In the genomic region with DNA sequence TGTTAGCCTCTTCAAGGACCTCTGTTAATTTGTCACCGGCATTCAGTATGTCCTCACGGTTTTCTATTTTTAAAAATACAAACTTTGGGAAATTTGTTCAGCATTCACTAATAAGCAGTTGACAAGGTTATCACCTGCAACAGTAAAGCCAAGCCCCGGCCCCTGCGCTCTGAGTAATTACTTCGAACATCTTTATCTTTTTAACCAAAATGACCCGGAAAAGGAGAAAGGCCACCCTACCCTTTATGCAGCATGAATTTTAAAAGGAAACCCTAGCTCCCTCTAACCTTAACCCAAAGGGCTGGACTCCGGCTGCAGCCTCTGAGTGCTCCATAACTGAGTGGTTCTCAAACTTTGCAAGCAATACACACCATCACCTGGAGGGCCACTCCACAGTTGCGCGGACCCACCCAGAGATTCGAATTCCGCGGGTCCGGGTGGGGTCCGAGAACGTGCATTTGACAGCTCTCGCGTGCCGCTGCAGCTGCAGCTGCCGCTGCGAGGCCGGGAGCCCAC, we compare ENCODE assay signal across 8 cellular contexts. TPM values are rescaled to one million over a fixed set of nuclear protein-coding genes. Genes with fewer than 3 reads are reported as not detected.
DNase-seq lines count a peak whose midpoint lies in the region; ATAC-seq and TF ChIP-seq lines count a peak whose summit lies in the region.

No MANE protein-coding gene starts in this region.

- peak overlapping the region; percentile 23 for H3K27ac Mint-ChIP-seq in activated naive CD4-positive, alpha-beta T cell treated with anti-CD3 and anti-CD28 coated beads, Interleukin-2, amount 50 U/mL, for 24 hours
- H3K27ac Mint-ChIP-seq in dendritic cell treated with granulocyte-macrophage colony-stimulating factor and Interleukin-4, amounts not matched to agents 40 ng/mL and 50 ng/mL, for 4 days, result peak overlapping the region; percentile 76
- H3K27ac Mint-ChIP-seq in neural crest cell (ENCODE audit: unreplicated experiment), result peak overlapping the region; percentile 43

- H3K9me3 ChIP-seq in KOPT-K1 (ENCODE audit: insufficient read depth, low read length, poor library complexity, severe bottlenecking), result peaks cover 23% of the 10 kb centered on the region

- no peak for TF ChIP-seq CTCF in neural crest cell (conservative IDR thresholded peaks at IDR 0.05)

- H3K4me3 Mint-ChIP-seq in activated naive CD4-positive, alpha-beta T cell treated with anti-CD3 and anti-CD28 coated beads, Interleukin-2, amount 50 U/mL, for 24 hours, result peak overlapping the region; percentile 90
- peak overlapping the region; percentile 83 for H3K4me3 Mint-ChIP-seq in dendritic cell treated with granulocyte-macrophage colony-stimulating factor and Interleukin-4, amounts not matched to agents 40 ng/mL and 50 ng/mL, for 4 days
- H3K4me3 Mint-ChIP-seq in neural crest cell, result peak overlapping the region; percentile 93

- H3K27ac ChIP-seq in KOPT-K1 (ENCODE audit: low read depth, low read length, poor library complexity, severe bottlenecking), result peak overlapping the region; percentile 84

- ATAC-seq in HG02798 (IDR thresholded peaks at IDR 0.05; ENCODE audit: poor library complexity, unreplicated experiment), result no peak

- H3K36me3 Mint-ChIP-seq in activated naive CD4-positive, alpha-beta T cell treated with anti-CD3 and anti-CD28 coated beads, Interleukin-2, amount 50 U/mL, for 24 hours, result peaks cover 8% of the 10 kb centered on the region
- peaks cover 37% of the 10 kb centered on the region for H3K36me3 Mint-ChIP-seq in dendritic cell treated with granulocyte-macrophage colony-stimulating factor and Interleukin-4, amounts not matched to agents 40 ng/mL and 50 ng/mL, for 4 days (ENCODE audit: low read depth)
- H3K36me3 Mint-ChIP-seq in neural crest cell (ENCODE audit: low read depth), result peaks cover 26% of the 10 kb centered on the region

- peaks cover 25% of the 10 kb centered on the region for H3K4me1 Mint-ChIP-seq in activated naive CD4-positive, alpha-beta T cell treated with anti-CD3 and anti-CD28 coated beads, Interleukin-2, amount 50 U/mL, for 24 hours
- peaks cover 24% of the 10 kb centered on the region for H3K4me1 Mint-ChIP-seq in dendritic cell treated with granulocyte-macrophage colony-stimulating factor and Interleukin-4, amounts not matched to agents 40 ng/mL and 50 ng/mL, for 4 days (ENCODE audit: low read depth)
- peaks cover 21% of the 10 kb centered on the region for H3K4me1 Mint-ChIP-seq in neural crest cell

- no peaks in the 10 kb centered on the region for H3K9me3 Mint-ChIP-seq in activated naive CD4-positive, alpha-beta T cell treated with anti-CD3 and anti-CD28 coated beads, Interleukin-2, amount 50 U/mL, for 24 hours
- peaks cover 19% of the 10 kb centered on the region for H3K9me3 Mint-ChIP-seq in dendritic cell treated with granulocyte-macrophage colony-stimulating factor and Interleukin-4, amounts not matched to agents 40 ng/mL and 50 ng/mL, for 4 days
- H3K9me3 Mint-ChIP-seq in neural crest cell, result peaks cover 8% of the 10 kb centered on the region

- H3K36me3 ChIP-seq in KOPT-K1 (ENCODE audit: insufficient read depth, low read length), result peaks cover 37% of the 10 kb centered on the region

- in situ Hi-C loops in KBM-7 (cut with MboI; ENCODE audit: low pct_unique_long_range_greater_than_20kb, low sequenced_read_pairs), result no loop called here

- intact Hi-C loops in dendritic cell treated with granulocyte-macrophage colony-stimulating factor and Interleukin-4, amounts not matched to agents 40 ng/mL and 50 ng/mL, for 4 days (cut with micrococcal nuclease), result no loop called here

- no peak for DNase-seq in activated naive CD4-positive, alpha-beta T cell (lab: John Stamatoyannopoulos, UW)
- DNase-seq in neural crest cell (ENCODE audit: low read depth, low spot score) (no peak), NCI-H69 (lab: John Stamatoyannopoulos, UW) (no peak), KBM-7 (no peak)

- H3K27me3 Mint-ChIP-seq in activated naive CD4-positive, alpha-beta T cell treated with anti-CD3 and anti-CD28 coated beads, Interleukin-2, amount 50 U/mL, for 24 hours, result no peaks in the 10 kb centered on the region
- H3K27me3 Mint-ChIP-seq in dendritic cell treated with granulocyte-macrophage colony-stimulating factor and Interleukin-4, amounts not matched to agents 40 ng/mL and 50 ng/mL, for 4 days, result no peaks in the 10 kb centered on the region
- H3K27me3 Mint-ChIP-seq in neural crest cell (ENCODE audit: low read depth), result no peaks in the 10 kb centered on the region

RNA-seq across cellular contexts. Expression of gene NSMCE4A, which starts 0.9 kb away (rescaled TPM):
- 85.0 and 87.5 TPM in 2 replicates for total RNA-seq in neural crest cell

RNA-seq across cellular contexts. Expression of gene TACC2, which starts 14.9 kb away (rescaled TPM):
- total RNA-seq in neural crest cell, result 48.2 and 52.6 TPM in 2 replicates

RNA-seq across cellular contexts. Expression of gene ATE1, which starts 46.2 kb away (rescaled TPM):
- 26.0 and 27.6 TPM in 2 replicates for total RNA-seq in neural crest cell

Comparison
In these comparisons a context has a peak if more than half of its experiments do, and no peak if none do; other contexts are left out.
1. H3K27ac Mint-ChIP-seq: peak in every context shown above with its lines; median percentile 76 in dendritic cell treated with granulocyte-macrophage colony-stimulating factor and Interleukin-4, amounts not matched to agents 40 ng/mL and 50 ng/mL, for 4 days; 43 in neural crest cell; 23 in activated naive CD4-positive, alpha-beta T cell treated with anti-CD3 and anti-CD28 coated beads, Interleukin-2, amount 50 U/mL, for 24 hours.